In the genomic region with DNA sequence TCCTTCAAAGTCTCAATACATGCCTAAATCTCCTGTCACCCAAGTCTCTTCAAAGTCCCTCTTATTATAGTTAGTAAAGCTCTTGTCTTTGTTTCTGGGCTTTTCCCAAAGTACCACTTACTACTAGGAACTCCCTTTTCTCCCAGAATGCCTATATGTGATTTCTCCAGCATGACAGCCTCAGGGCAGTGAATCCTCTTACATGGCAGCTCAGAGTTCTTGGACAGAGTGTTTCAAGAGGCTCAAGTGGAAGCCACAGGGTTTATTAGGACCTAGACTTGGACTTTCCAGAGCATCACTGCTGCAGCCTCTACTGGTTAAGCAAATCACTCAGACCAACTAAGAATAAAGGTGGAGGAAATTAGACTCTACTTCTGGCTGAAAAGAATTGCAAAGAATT, we compare ENCODE assay signal across 23 cellular contexts.
"Had no signal": no experiment of that assay in that cellular context is flagged by ENCODE, and none has a peak within 500 bp of the region (broad histone marks: within the 10 kb centered on the region; RNA-seq: fewer than 3 reads in every experiment).

No MANE protein-coding gene starts in this region.

- ATAC-seq: activated CD8-positive, alpha-beta memory T cell treated with anti-CD3 and anti-CD28 coated beads, Interleukin-2, amount 10 ng/mL, durations not matched to agents 7 days and 5 days; activated CD8-positive, alpha-beta T cell treated with anti-CD3 and anti-CD28 coated beads for 36 hours; activated naive CD8-positive, alpha-beta T cell treated with anti-CD3 and anti-CD28 coated beads, Interleukin-2, amount 50 U/mL, for 24 hours; gastroesophageal sphincter; heart left ventricle; left cardiac atrium; natural killer cell treated with Interleukin-12 subunit alpha and Interleukin-12 subunit beta and Interleukin-15 and Interleukin-18, amount 100 ng/mL, for 72 hours; pancreas; psoas muscle had no signal

- H3K36me3 ChIP-seq: gastroesophageal sphincter, heart left ventricle, pancreas, right atrium auricular region, thyroid gland, WERI-Rb-1 had no signal

- DNase-seq: activated CD4-positive, alpha-beta T cell treated with anti-CD3 and anti-CD28 coated beads, Interleukin-2, amount 10 ng/mL, durations not matched to agents 7 days and 5 days; activated CD4-positive, CD25-positive, alpha-beta regulatory T cell treated with anti-CD3 and anti-CD28 coated beads, Interleukin-2, amount 50 U/mL, for 72 hours; activated CD8-positive, alpha-beta memory T cell treated with anti-CD3 and anti-CD28 coated beads, Interleukin-2, amount 10 ng/mL, durations not matched to agents 7 days and 5 days; activated CD8-positive, alpha-beta T cell treated with anti-CD3 and anti-CD28 coated beads for 36 hours; activated gamma-delta T cell; activated naive CD4-positive, alpha-beta T cell treated with anti-CD3 and anti-CD28 coated beads, Interleukin-2, amount 50 U/mL, for 16 hours; activated naive CD8-positive, alpha-beta T cell treated with anti-CD3 and anti-CD28 coated beads, Interleukin-2, amount 50 U/mL, for 24 hours; activated T-cell treated with anti-CD3 and anti-CD28 coated beads for 4 hours; cerebellar nuclear complex; cortex of kidney; endodermal cell; heart left ventricle; islet precursor cell; left cardiac atrium; pancreas; psoas muscle; substantia nigra; thyroid gland; WERI-Rb-1 had no signal

- H3K27me3 ChIP-seq: gastroesophageal sphincter, heart left ventricle, pancreas, right atrium auricular region, thyroid gland had no signal

- H3K4me1 ChIP-seq: gastroesophageal sphincter, psoas muscle, right atrium auricular region, thyroid gland had no signal

- H3K4me3 ChIP-seq: gastroesophageal sphincter, heart left ventricle, pancreas, psoas muscle, right atrium auricular region, thyroid gland had no signal

- H3K27ac ChIP-seq: epithelial cell of prostate, gastroesophageal sphincter, heart left ventricle, pancreas, psoas muscle, right atrium auricular region, thyroid gland, WERI-Rb-1 had no signal
